ENCODE assay signal across 1 cellular context in genomic region chr3:28210968-28211713, GRCh38.
TF ChIP-seq lines count a peak whose summit lies in the region.

No MANE protein-coding gene starts in this region.

TF ChIP-seq in H1, 55 proteins besides CTCF, POLR2A, EP300 and RAD21:
- TF ChIP-seq MAFK (IDR thresholded peaks at IDR 0.05; ENCODE audit: low read depth, low read length) (peak; percentile 79; the same call in 1 of the 2 replicates), CEBPB (IDR thresholded peaks at IDR 0.05; ENCODE audit: low read depth, low read length) (0 out of 2 replicates have a peak, but pooled peaks have one; percentile 41), BACH1 (IDR thresholded peaks at IDR 0.05; ENCODE audit: low read length) (no peak)
